Comparison of ENCODE assay signal across 8 cellular contexts in the genomic region with DNA sequence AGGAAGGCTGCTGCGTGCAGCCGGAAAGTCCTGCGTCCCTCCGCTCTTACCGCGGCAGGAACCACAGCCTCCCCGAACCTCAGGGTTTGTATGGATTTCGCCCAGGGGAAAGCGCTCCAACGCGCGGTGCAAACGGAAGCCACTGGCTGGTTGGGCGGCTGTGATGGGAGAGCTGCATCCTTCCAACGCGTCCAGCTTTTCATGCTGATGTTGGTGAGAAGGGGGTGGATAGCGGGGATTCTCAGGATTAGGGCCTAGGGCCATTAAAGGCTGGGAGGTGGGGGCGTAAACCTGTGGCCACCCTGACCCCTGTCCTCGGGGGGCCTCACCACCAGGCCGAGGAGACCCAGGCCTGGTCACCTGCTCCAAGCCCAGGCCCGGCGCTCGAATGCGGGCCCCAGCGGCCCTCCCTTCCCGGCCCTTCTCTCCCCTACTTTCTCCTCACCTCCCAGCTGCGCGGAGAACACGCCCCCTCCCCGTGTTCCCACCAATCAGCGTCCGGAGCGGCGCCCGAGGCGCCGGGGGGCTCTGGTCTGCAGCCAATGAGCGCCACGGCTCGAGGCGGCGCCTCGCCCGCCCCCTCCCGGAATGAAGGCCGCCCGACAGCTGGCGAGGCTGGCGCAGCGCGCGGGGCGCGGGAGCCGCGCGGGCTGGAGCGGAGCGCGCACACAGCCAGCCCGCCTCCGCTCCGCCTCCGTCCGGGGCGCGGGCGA. TPM values are rescaled to one million over a fixed set of nuclear protein-coding genes. Genes with fewer than 3 reads are reported as not detected.
DNase-seq lines count a peak whose midpoint lies in the region; ATAC-seq and TF ChIP-seq lines count a peak whose summit lies in the region.

No MANE protein-coding gene starts in this region.

- POLR2A ChIA-PET in GM10248 (lab: Yijun Ruan, JAX): interaction anchor here (0.6 kb wide), 1 partner anchor 19 kb away, joined by 3 read pairs; no protein-coding TSS in a partner anchor

- CTCF ChIA-PET in GM10248 (lab: Yijun Ruan, JAX): interaction anchor here (1.4 kb wide), 1 partner anchor 830 kb away, joined by 3 read pairs; no protein-coding TSS in a partner anchor

- peak in 1 of 2 donors; percentile 6 for TF ChIP-seq POLR2A in uterus (IDR thresholded peaks at IDR 0.05)

- WGBS in hepatocyte (ENCODE audit: low lambda C conversion rate, missing lambda C conversion rate): 5% methylated on average over 41 of the region's 68 CpGs

- H3K9me2 ChIP-seq in hepatocyte (replicated peaks; ENCODE audit: insufficient read depth): no peaks in the 10 kb centered on the region

- DNase-seq in GM10248 (ENCODE audit: extremely low spot score) (peak; percentile 94), NCI-H1105 (lab: John Stamatoyannopoulos, UW) (peak; percentile 80), T-helper 9 cell (peak; percentile 71), astrocyte of the cerebellum (ENCODE audit: low read depth) (peak; percentile 59), hepatocyte (ENCODE audit: low spot score) (peak; percentile 93), renal cortical epithelial cell (ENCODE audit: low read depth) (peak; percentile 51), uterus (peak; percentile 84 to 87)

- H3K4me1 ChIP-seq in hepatocyte (ENCODE audit: insufficient read depth) (peaks cover 7% of the 10 kb centered on the region), uterus (peaks cover 0 to 7% of the 10 kb centered on the region in 2 donors)

- no peaks in the 10 kb centered on the region for H3K9me3 ChIP-seq in hepatocyte (ENCODE audit: low read depth)
- no peaks in the 10 kb centered on the region for H3K9me3 ChIP-seq in uterus

- peak overlapping the region; percentile 82 for H3K4me2 ChIP-seq in hepatocyte

- intact Hi-C loops in uterus (cut with DNase I; ENCODE audit: low total_unique reads): no loop called here

- peaks cover 4% of the 10 kb centered on the region for H3K36me3 ChIP-seq in hepatocyte (replicated peaks; ENCODE audit: insufficient read depth, low read depth)
- no peaks in the 10 kb centered on the region for H3K36me3 ChIP-seq in uterus

- H3K4me3 ChIP-seq in astrocyte of the cerebellum (ENCODE audit: low read depth, low read length) (peak overlapping the region; percentile 11), hepatocyte (no peak overlapping the region), uterus (peak overlapping the region; percentile 36 to 61)

- no peaks in the 10 kb centered on the region for H3K27me3 ChIP-seq in hepatocyte
- no peaks in the 10 kb centered on the region for H3K27me3 ChIP-seq in uterus

- in situ Hi-C loops in astrocyte of the cerebellum (cut with HindIII; ENCODE audit: low sequenced_read_pairs): no loop called here

- TF ChIP-seq CTCF in GM10248 (IDR thresholded peaks at IDR 0.05; ENCODE audit: control extremely low read depth, extremely low read depth, low read depth, missing control alignments): no peak
- TF ChIP-seq CTCF in astrocyte of the cerebellum (IDR thresholded peaks at IDR 0.05; ENCODE audit: low read depth, low read length, missing control alignments): no peak
- peak; percentile 9 for TF ChIP-seq CTCF in hepatocyte (IDR thresholded peaks at IDR 0.05; ENCODE audit: poor library complexity)
- TF ChIP-seq CTCF in uterus (IDR thresholded peaks at IDR 0.05): peak in 3 of 4 experiments; percentile 31 to 46 (median 33)

- no peaks in the 10 kb centered on the region for H3K79me2 ChIP-seq in hepatocyte

- H3K27ac ChIP-seq in hepatocyte: no peak overlapping the region
- peak overlapping the region in 1 of 2 donors; percentile 56 for H3K27ac ChIP-seq in uterus

- ATAC-seq in HG02588 (IDR thresholded peaks at IDR 0.05; ENCODE audit: unreplicated experiment): peak; percentile 64

- H4K20me1 ChIP-seq in hepatocyte (ENCODE audit: insufficient read depth, poor library complexity, severe bottlenecking): peaks cover 18% of the 10 kb centered on the region

- peak overlapping the region; percentile 54 for H2AFZ ChIP-seq in hepatocyte

RNA-seq across cellular contexts. Expression of a gene that starts 0.5 kb away (rescaled TPM):
- total RNA-seq in hepatocyte (3.8 and 4.5 TPM in 2 replicates), renal cortical epithelial cell (1.0 and 2.5 TPM in 2 replicates), uterus (1 to 10 TPM in 3 of 4 donors, under 1 TPM in 1; 0.29 to 4.5 (median 2.1) TPM)
- polyA plus RNA-seq in hepatocyte: 5.7 and 6.2 TPM in 2 replicates

RNA-seq across cellular contexts. Expression of a gene that starts 51.6 kb away (rescaled TPM):
- 93.7 and 97.2 TPM in 2 replicates for total RNA-seq in hepatocyte
- 53.2 and 56.6 TPM in 2 replicates for polyA plus RNA-seq in hepatocyte
- 96.6 and 180 TPM in 2 replicates for total RNA-seq in renal cortical epithelial cell
- 100 to 1,000 TPM in 2 of 4 donors, 10 to 100 TPM in 2; 54.3 to 144 (median 89.2) TPM for total RNA-seq in uterus

Comparison
In these comparisons a context has a peak if more than half of its experiments do, and no peak if none do; other contexts are left out.
1. CTCF ChIP-seq: peak in hepatocyte (single experiment) and uterus (3 of 4); none in GM10248 (single experiment) and astrocyte of the cerebellum (single experiment).
2. Peak in every context shown above with its lines, with median percentiles within 50 percentile points of each other: DNase-seq.